Comparison of ENCODE assay signal across 1 cellular context in the genomic region with DNA sequence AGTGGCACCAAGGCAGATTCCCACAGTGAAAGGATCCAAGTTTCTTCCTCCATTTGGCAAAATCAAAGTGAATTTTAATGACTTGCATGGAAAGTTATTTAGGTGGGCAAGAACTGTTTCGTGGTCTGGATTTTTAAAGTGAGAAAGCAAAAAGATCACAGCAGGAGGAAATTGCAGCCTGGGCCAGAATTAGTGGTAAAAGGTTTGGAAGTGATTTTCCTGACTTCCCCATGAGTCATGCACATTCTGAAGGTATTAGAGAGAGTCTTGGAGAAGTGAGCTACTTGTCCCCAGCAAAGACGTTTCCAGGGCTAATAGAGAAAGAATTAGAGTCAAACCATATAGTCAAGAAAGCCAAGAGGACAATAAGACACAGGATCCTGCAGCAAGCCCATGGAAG.
TF ChIP-seq lines count a peak whose summit lies in the region.

No MANE protein-coding gene starts in this region.

TF ChIP-seq in H1, 55 proteins besides CTCF, POLR2A, EP300 and RAD21:
- TF ChIP-seq CHD1 (IDR thresholded peaks at IDR 0.05; ENCODE audit: low read depth, low read length), result no peak
- TF ChIP-seq RXRA (IDR thresholded peaks at IDR 0.05; ENCODE audit: insufficient read depth, low read depth, low read length), result no peak
- TF ChIP-seq, protein P1, sequence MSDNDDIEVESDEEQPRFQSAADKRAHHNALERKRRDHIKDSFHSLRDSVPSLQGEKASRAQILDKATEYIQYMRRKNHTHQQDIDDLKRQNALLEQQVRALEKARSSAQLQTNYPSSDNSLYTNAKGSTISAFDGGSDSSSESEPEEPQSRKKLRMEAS (IDR thresholded peaks at IDR 0.05), result no peak
- TF ChIP-seq YY1 (IDR thresholded peaks at IDR 0.05; ENCODE audit: low read depth, low read length), result no peak
- TF ChIP-seq SAP30 (IDR thresholded peaks at IDR 0.05; ENCODE audit: insufficient read depth, insufficient replicate concordance, low read length), result no peak
- no peak for TF ChIP-seq BCL11A (IDR thresholded peaks at IDR 0.05; ENCODE audit: low read depth in 2 of 2, low read length in 2 of 2)
- no peak for TF ChIP-seq CBX8 (IDR thresholded peaks at IDR 0.05; ENCODE audit: borderline replicate concordance, low read depth, low read length)
